ENCODE assay signal across 8 cellular contexts in genomic region chr13:113448545-113448884, GRCh38. TPM values are rescaled to one million over a fixed set of nuclear protein-coding genes. Genes with fewer than 3 reads are reported as not detected.
DNase-seq lines count a peak whose midpoint lies in the region; ATAC-seq, FAIRE-seq and TF ChIP-seq lines count a peak whose summit lies in the region.

No MANE protein-coding gene starts in this region.

- H3K4me3 Mint-ChIP-seq in activated CD4-positive, alpha-beta memory T cell treated with anti-CD3 and anti-CD28 coated beads, Interleukin-2, amount 10 ng/mL, durations not matched to agents 7 days and 5 days = peak overlapping the region; percentile 64

- DNase-seq in activated CD4-positive, alpha-beta memory T cell treated with anti-CD3 and anti-CD28 coated beads, Interleukin-2, amount 10 ng/mL, durations not matched to agents 7 days and 5 days = no peak
- peak; percentile 50 for DNase-seq in kidney
- no peak for DNase-seq in NCI-H2107 treated with DMSO at 0.1 percent for 48 hours (lab: John Stamatoyannopoulos, UW; ENCODE audit: unreplicated experiment)
- DNase-seq in 8988T = no peak
- DNase-seq in foreskin melanocyte = no peak

- peak overlapping the region; percentile 98 for H3K27ac ChIP-seq in 22Rv1
- H3K27ac ChIP-seq in kidney (ENCODE audit: low read depth in 2 of 2, low read length in 2 of 2) = no peak overlapping the region

- CTCF ChIA-PET in activated CD4-positive, alpha-beta memory T cell treated with anti-CD3 and anti-CD28 coated beads, Interleukin-2, amount 10 ng/mL, durations not matched to agents 7 days and 5 days (lab: Charles Lee) = interaction anchor here (1.0 kb wide), 1 partner anchor 210 kb away, joined by 3 read pairs; no protein-coding TSS in a partner anchor

- H3K9me3 ChIP-seq in kidney (ENCODE audit: control insufficient read depth in 1 of 2, low read length in 2 of 2) = no peaks in the 10 kb centered on the region

- peaks cover 7% of the 10 kb centered on the region for H3K36me3 Mint-ChIP-seq in activated CD4-positive, alpha-beta memory T cell treated with anti-CD3 and anti-CD28 coated beads, Interleukin-2, amount 10 ng/mL, durations not matched to agents 7 days and 5 days (ENCODE audit: low read depth)

- no peaks in the 10 kb centered on the region for H3K4me1 Mint-ChIP-seq in activated CD4-positive, alpha-beta memory T cell treated with anti-CD3 and anti-CD28 coated beads, Interleukin-2, amount 10 ng/mL, durations not matched to agents 7 days and 5 days

- intact Hi-C loops in kidney (cut with DNase I) = no loop called here

- TF ChIP-seq CTCF in 22Rv1 (IDR thresholded peaks at IDR 0.05) (no peak), kidney (IDR thresholded peaks at IDR 0.05; ENCODE audit: borderline replicate concordance, extremely low read depth, insufficient read depth) (no peak)

- no peak overlapping the region for H3K9ac ChIP-seq in kidney (ENCODE audit: low read length in 2 of 2)

- no peaks in the 10 kb centered on the region for H3K4me1 ChIP-seq in kidney (ENCODE audit: control insufficient read depth in 1 of 2, insufficient read depth in 1 of 2, low read depth in 1 of 2, low read length in 2 of 2)

- POLR2A ChIA-PET in activated CD4-positive, alpha-beta memory T cell treated with anti-CD3 and anti-CD28 coated beads, Interleukin-2, amount 10 ng/mL, durations not matched to agents 7 days and 5 days (lab: Charles Lee) = no interaction called here

- peak overlapping the region in 1 of 2 donors; percentile 29 for H3K4me3 ChIP-seq in kidney (ENCODE audit: low read length in 2 of 2)

- ATAC-seq in GM19035 (IDR thresholded peaks at IDR 0.05; ENCODE audit: unreplicated experiment) (peak; percentile 13), HG03039 (IDR thresholded peaks at IDR 0.05; ENCODE audit: unreplicated experiment) (no peak)

- H3K27ac Mint-ChIP-seq in activated CD4-positive, alpha-beta memory T cell treated with anti-CD3 and anti-CD28 coated beads, Interleukin-2, amount 10 ng/mL, durations not matched to agents 7 days and 5 days = peak overlapping the region; percentile 78

- peaks cover 4% of the 10 kb centered on the region for H3K9me3 Mint-ChIP-seq in activated CD4-positive, alpha-beta memory T cell treated with anti-CD3 and anti-CD28 coated beads, Interleukin-2, amount 10 ng/mL, durations not matched to agents 7 days and 5 days

- H3K27me3 Mint-ChIP-seq in activated CD4-positive, alpha-beta memory T cell treated with anti-CD3 and anti-CD28 coated beads, Interleukin-2, amount 10 ng/mL, durations not matched to agents 7 days and 5 days = no peaks in the 10 kb centered on the region

- H3K36me3 ChIP-seq in kidney (ENCODE audit: control insufficient read depth in 1 of 2, insufficient read depth in 2 of 2, low read length in 2 of 2) = no peaks in the 10 kb centered on the region

- FAIRE-seq in kidney (lab: Jason Lieb, UNC) = no peak

RNA-seq across cellular contexts. Expression of gene ADPRHL1, which starts 4.8 kb away (rescaled TPM):
- total RNA-seq in activated CD4-positive, alpha-beta memory T cell treated with anti-CD3 and anti-CD28 coated beads, Interleukin-2, amount 10 ng/mL, durations not matched to agents 7 days and 5 days = under 1 TPM; 0.71 to 0.75 TPM
- 1.5 TPM for total RNA-seq in kidney
- 1.1 TPM for polyA plus RNA-seq in kidney (ENCODE audit: insufficient read depth, low read depth, low replicate concordance)

RNA-seq across cellular contexts. Expression of gene DCUN1D2, which starts 42.0 kb away (rescaled TPM):
- total RNA-seq in activated CD4-positive, alpha-beta memory T cell treated with anti-CD3 and anti-CD28 coated beads, Interleukin-2, amount 10 ng/mL, durations not matched to agents 7 days and 5 days = 10 to 100 TPM; 17.0 to 17.7 TPM
- 19.5 TPM for total RNA-seq in kidney
- polyA plus RNA-seq in kidney (ENCODE audit: insufficient read depth, low read depth, low replicate concordance) = 7.6 TPM
